In genomic region chr5:79202076-79202475, GRCh38 we compare ENCODE assay signal across 19 cellular contexts. TPM values are rescaled to one million over a fixed set of nuclear protein-coding genes. Genes with fewer than 3 reads are reported as not detected.
DNase-seq lines count a peak whose midpoint lies in the region; ATAC-seq, FAIRE-seq and TF ChIP-seq lines count a peak whose summit lies in the region.
"Had no signal": no experiment of that assay in that cellular context is flagged by ENCODE, and none has a peak within 500 bp of the region (broad histone marks: within the 10 kb centered on the region; RNA-seq: fewer than 3 reads in every experiment).

No MANE protein-coding gene starts in this region.

- FAIRE-seq in endothelial cell of umbilical vein (lab: Jason Lieb, UNC): peak; percentile 91
- FAIRE-seq: kidney had no signal

- dilution Hi-C loops in endothelial cell of umbilical vein (cut with MboI; ENCODE audit: extremely low pct_ligation_motif_present, low sequenced_read_pairs): no loop called here

- no peak overlapping the region for H2BK5ac ChIP-seq in mesendoderm (ENCODE audit: low read length)

- H3K27ac ChIP-seq in endothelial cell of umbilical vein (ENCODE audit: insufficient read depth, low read depth, low read length) (peak overlapping the region; percentile 65), mesendoderm (ENCODE audit: low read depth, low read length) (no peak overlapping the region)
- H3K27ac ChIP-seq in effector memory CD4-positive, alpha-beta T cell (ENCODE audit: insufficient read depth, low read length, poor library complexity, severe bottlenecking): no peak overlapping the region
- H3K27ac ChIP-seq: BLaER1 treated with 17β-estradiol and CSF1 and Interleukin-3, amounts not matched to agents 10 nM and 100 nM; colonic mucosa; gastrocnemius medialis; ovary; tibial nerve had no signal

- intact Hi-C loops in endothelial cell of umbilical vein (cut with micrococcal nuclease) (loop anchor here (5.0 kb wide), 1 partner anchor 35 kb away; the partner anchor contains the start of gene JMY), sciatic nerve (cut with DNase I) (no loop called here)

- H3K36me3 ChIP-seq in endothelial cell of umbilical vein (ENCODE audit: control insufficient read depth in 2 of 2, extremely low read depth in 1 of 2, insufficient read depth in 2 of 2, low read length in 2 of 2) (no peaks in the 10 kb centered on the region), mesendoderm (ENCODE audit: control insufficient read depth, insufficient read depth, low read length) (no peaks in the 10 kb centered on the region)
- H3K36me3 ChIP-seq in effector memory CD4-positive, alpha-beta T cell (ENCODE audit: control insufficient read depth, insufficient read depth, low read length): no peaks in the 10 kb centered on the region
- H3K36me3 ChIP-seq: BLaER1 treated with 17β-estradiol and CSF1 and Interleukin-3, amounts not matched to agents 10 nM and 100 nM; colonic mucosa; gastrocnemius medialis; ovary; tibial nerve had no signal

- no peak overlapping the region for H3K4me2 ChIP-seq in endothelial cell of umbilical vein (ENCODE audit: insufficient read depth, low read length)
- H3K4me2 ChIP-seq in mesendoderm (ENCODE audit: low read length): no peak overlapping the region
- H3K4me2 ChIP-seq: BLaER1 treated with 17β-estradiol and CSF1 and Interleukin-3, amounts not matched to agents 10 nM and 100 nM had no signal

- H3K79me2 ChIP-seq in endothelial cell of umbilical vein (ENCODE audit: control insufficient read depth, insufficient read depth, low read length) (no peaks in the 10 kb centered on the region), mesendoderm (ENCODE audit: control insufficient read depth, insufficient read depth, low read length) (no peaks in the 10 kb centered on the region)

- no peaks in the 10 kb centered on the region for H3K9me1 ChIP-seq in endothelial cell of umbilical vein (replicated peaks; ENCODE audit: control insufficient read depth, extremely low read depth, insufficient read depth, low read length)

- H3K9ac ChIP-seq in endothelial cell of umbilical vein (replicated peaks; ENCODE audit: extremely low read depth, insufficient read depth, low read length) (no peak overlapping the region), mesendoderm (ENCODE audit: low read length) (no peak overlapping the region)
- H3K9ac ChIP-seq: BLaER1 treated with 17β-estradiol and CSF1 and Interleukin-3, amounts not matched to agents 10 nM and 100 nM had no signal

- no peak for TF ChIP-seq CTCF in endothelial cell of umbilical vein (IDR thresholded peaks at IDR 0.05; ENCODE audit: extremely low read depth in 1 of 2, insufficient read depth in 1 of 2, low read depth in 1 of 2, low read length in 2 of 2)

- H3K27me3 ChIP-seq in endothelial cell of umbilical vein (ENCODE audit: control insufficient read depth in 2 of 2, insufficient read depth in 2 of 2, low read length in 2 of 2) (no peaks in the 10 kb centered on the region), mesendoderm (ENCODE audit: insufficient read depth, low read length, poor library complexity) (no peaks in the 10 kb centered on the region)
- no peaks in the 10 kb centered on the region for H3K27me3 ChIP-seq in effector memory CD4-positive, alpha-beta T cell (replicated peaks; ENCODE audit: control insufficient read depth, insufficient read depth, low read length, poor library complexity, severe bottlenecking)
- H3K27me3 ChIP-seq: BLaER1 treated with 17β-estradiol and CSF1 and Interleukin-3, amounts not matched to agents 10 nM and 100 nM; colonic mucosa; gastrocnemius medialis; ovary; tibial nerve had no signal

- no peaks in the 10 kb centered on the region for H4K20me1 ChIP-seq in endothelial cell of umbilical vein (replicated peaks; ENCODE audit: control insufficient read depth, extremely low read depth, insufficient read depth, low read length)
- H4K20me1 ChIP-seq: BLaER1 treated with 17β-estradiol and CSF1 and Interleukin-3, amounts not matched to agents 10 nM and 100 nM had no signal

- H3K9me3 ChIP-seq in endothelial cell of umbilical vein (replicated peaks; ENCODE audit: control insufficient read depth, insufficient read depth, low read length): no peaks in the 10 kb centered on the region
- no peaks in the 10 kb centered on the region for H3K9me3 ChIP-seq in effector memory CD4-positive, alpha-beta T cell (ENCODE audit: control insufficient read depth, low read length)
- H3K9me3 ChIP-seq: BLaER1 treated with 17β-estradiol and CSF1 and Interleukin-3, amounts not matched to agents 10 nM and 100 nM; colonic mucosa; gastrocnemius medialis; ovary; tibial nerve had no signal

- H3K79me1 ChIP-seq in mesendoderm (ENCODE audit: low read length): no peaks in the 10 kb centered on the region

- H3K4me3 ChIP-seq in endothelial cell of umbilical vein (replicated peaks in 1 of 3; ENCODE audit: insufficient read depth in 1 of 3, low read depth in 1 of 3, low read length in 3 of 3): no peak overlapping the region
- no peak overlapping the region for H3K4me3 ChIP-seq in mesendoderm (ENCODE audit: low read length)
- no peak overlapping the region for H3K4me3 ChIP-seq in effector memory CD4-positive, alpha-beta T cell (ENCODE audit: insufficient read depth, low read depth, low read length, poor library complexity, severe bottlenecking)
- H3K4me3 ChIP-seq: BLaER1 treated with 17β-estradiol and CSF1 and Interleukin-3, amounts not matched to agents 10 nM and 100 nM; colonic mucosa; gastrocnemius medialis; ovary; tibial nerve had no signal

- H3K18ac ChIP-seq in mesendoderm (ENCODE audit: low read length): no peak overlapping the region

- no peak overlapping the region for H4K5ac ChIP-seq in mesendoderm (ENCODE audit: low read length)

- POLR2A ChIA-PET in endothelial cell of umbilical vein (lab: Charles Lee): no interaction called here

- no peak overlapping the region for H3K23ac ChIP-seq in mesendoderm (ENCODE audit: low read length)

- CTCF ChIA-PET in endothelial cell of umbilical vein (lab: Charles Lee): interaction anchor here (0.8 to 2.5 kb wide), 3 partner anchors 9 to 69 kb away, joined by 3 to 12 read pairs (median 3); partner anchors contain the start of gene JMY

- H3K4ac ChIP-seq in mesendoderm (ENCODE audit: low read depth, low read length): no peak overlapping the region

- no peak overlapping the region for H3K56ac ChIP-seq in mesendoderm (ENCODE audit: low read length)

- no peak overlapping the region for H2BK15ac ChIP-seq in mesendoderm (replicated peaks; ENCODE audit: low read depth)

- peaks cover 18% of the 10 kb centered on the region for H3K4me1 ChIP-seq in endothelial cell of umbilical vein (ENCODE audit: control insufficient read depth, extremely low read depth, insufficient read depth, low read length)
- H3K4me1 ChIP-seq in mesendoderm (ENCODE audit: control insufficient read depth, low read depth, low read length): peaks cover 2% of the 10 kb centered on the region
- H3K4me1 ChIP-seq in effector memory CD4-positive, alpha-beta T cell (ENCODE audit: control insufficient read depth, insufficient read depth, low read length, poor library complexity, severe bottlenecking): no peaks in the 10 kb centered on the region
- H3K4me1 ChIP-seq: BLaER1 treated with 17β-estradiol and CSF1 and Interleukin-3, amounts not matched to agents 10 nM and 100 nM; colonic mucosa; gastrocnemius medialis; tibial nerve had no signal

- H2AFZ ChIP-seq in endothelial cell of umbilical vein (ENCODE audit: low read depth, low read length): peak overlapping the region; percentile 3

- no peak for TF ChIP-seq POLR2A in endothelial cell of umbilical vein (IDR thresholded peaks at IDR 0.05; ENCODE audit: low read depth, low read length)

- DNase-seq in EL (peak; percentile 65), RKO (ENCODE audit: low spot score) (peak; percentile 40), endothelial cell of umbilical vein (ENCODE audit: low read depth, low spot score) (peak; percentile 75), mesendoderm (no peak), sciatic nerve (ENCODE audit: low spot score) (no peak), inferior parietal cortex (ENCODE audit: extremely low spot score) (no peak)
- no peak for DNase-seq in effector memory CD4-positive, alpha-beta T cell
- DNase-seq: activated CD8-positive, alpha-beta memory T cell treated with anti-CD3 and anti-CD28 coated beads, Interleukin-2, amount 50 U/mL, for 4 hours; colonic mucosa; DMS79; gastrocnemius medialis; kidney; NCI-H1105; ovary; stimulated activated CD8-positive, alpha-beta memory T cell treated with anti-CD3 and anti-CD28 coated beads, Interleukin-4, amount 100 ng/mL, for 48 hours had no signal

- no peak overlapping the region for H4K8ac ChIP-seq in mesendoderm (ENCODE audit: low read depth, low read length)

- no TSS peak for BruUV-seq in endothelial cell of umbilical vein (replicated peaks; lab: Mats Ljungman, UMichigan)

- no peak overlapping the region for H2AK5ac ChIP-seq in mesendoderm (ENCODE audit: low read length)

- no peak for ATAC-seq in sciatic nerve
- ATAC-seq in GM19035 (IDR thresholded peaks at IDR 0.05; ENCODE audit: unreplicated experiment): no peak
- ATAC-seq: activated CD4-positive, CD25-positive, alpha-beta regulatory T cell treated with anti-CD3 and anti-CD28 coated beads, Interleukin-2, amount 50 U/mL, for 24 hours; gastrocnemius medialis had no signal

- peak overlapping the region; percentile 73 for H2BK120ac ChIP-seq in mesendoderm (ENCODE audit: low read depth, low read length)

TF ChIP-seq in endothelial cell of umbilical vein, 7 proteins besides CTCF, POLR2A, EP300 and RAD21:
- TF ChIP-seq JUN (IDR thresholded peaks at IDR 0.05; ENCODE audit: borderline replicate concordance, insufficient read depth, insufficient read length, low read depth) (peak; percentile 71), POLR2AphosphoS5 (IDR thresholded peaks at IDR 0.05; ENCODE audit: insufficient read depth, low read depth, low read length) (no peak), FOS (IDR thresholded peaks at IDR 0.05; ENCODE audit: borderline replicate concordance, insufficient read depth, low read length) (peak; percentile 55), GATA2 (IDR thresholded peaks at IDR 0.05; ENCODE audit: insufficient read depth, insufficient read length, low read depth, low read length) (no peak), MAX (IDR thresholded peaks at IDR 0.05; ENCODE audit: insufficient read depth, insufficient read length) (no peak)

RNA-seq across cellular contexts. Expression of gene JMY, which starts 33.9 kb away (rescaled TPM):
- 6.3 and 6.5 TPM in 2 replicates for total RNA-seq in endothelial cell of umbilical vein
- 1.1 and 1.5 TPM in 2 replicates for polyA plus RNA-seq in endothelial cell of umbilical vein
- 1.4 and 1.7 TPM in 2 replicates for polyA plus RNA-seq in endothelial cell of umbilical vein (2011; cell fraction: cytosol; rRNA removed)
- polyA plus RNA-seq in endothelial cell of umbilical vein (2011; cell fraction: nucleus; rRNA removed): 5.1 and 5.7 TPM in 2 replicates
- polyA plus RNA-seq in endothelial cell of umbilical vein (2012): 3.5 and 4.4 TPM in 2 replicates
- 3.9 and 4.6 TPM in 2 replicates for polyA minus RNA-seq in endothelial cell of umbilical vein
- 14.0 TPM for polyA minus RNA-seq in endothelial cell of umbilical vein (2011; cell fraction: cytosol; rRNA and poly(A)+ RNA removed)
- polyA minus RNA-seq in endothelial cell of umbilical vein (2011; cell fraction: nucleus; rRNA and poly(A)+ RNA removed): 7.5 and 7.6 TPM in 2 replicates
- 3.8 TPM for polyA plus RNA-seq in mesendoderm (2013, experiment 1 of 2)
- polyA plus RNA-seq in mesendoderm (2013, experiment 2 of 2): 3.7 TPM
- total RNA-seq in sciatic nerve: 20.6 TPM

Comparison
In these comparisons a context has a peak if more than half of its experiments do, and no peak if none do; other contexts are left out.
1. DNase-seq: peak in EL (single experiment), RKO (single experiment) and endothelial cell of umbilical vein (single experiment); none in mesendoderm (single experiment), sciatic nerve (single experiment), inferior parietal cortex (single experiment) and effector memory CD4-positive, alpha-beta T cell (0 of 3).